ENCODE assay signal across 17 cellular contexts in the genomic region with DNA sequence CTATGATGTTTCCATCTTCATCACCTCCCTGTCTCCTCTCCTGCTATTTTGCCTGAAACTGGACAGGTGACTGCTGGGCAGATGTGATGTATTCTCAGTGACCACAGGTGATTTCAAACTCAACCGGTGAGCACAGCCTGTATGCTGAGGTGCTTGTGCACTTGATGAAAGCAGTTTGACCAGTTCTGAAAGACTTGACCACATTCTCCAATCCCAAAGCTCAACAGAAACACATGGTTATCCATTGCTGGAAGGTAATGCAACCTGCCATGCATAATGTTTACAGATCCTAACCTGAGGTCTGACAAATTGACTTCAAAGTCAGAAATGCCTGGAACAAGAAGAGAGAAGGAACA.
"Had no signal": no experiment of that assay in that cellular context is flagged by ENCODE, and none has a peak within 500 bp of the region (broad histone marks: within the 10 kb centered on the region; RNA-seq: fewer than 3 reads in every experiment).

No MANE protein-coding gene starts in this region.

- DNase-seq: activated CD4-positive, alpha-beta T cell treated with anti-CD3 and anti-CD28 coated beads for 36 hours; activated CD8-positive, alpha-beta memory T cell treated with anti-CD3 and anti-CD28 coated beads, Interleukin-2, amount 50 U/mL, for 4 hours; activated CD8-positive, alpha-beta T cell treated with anti-CD3 and anti-CD28 coated beads for 36 hours; activated T-cell treated with anti-CD3 and anti-CD28 coated beads, Interleukin-2, amount 50 U/mL, for 72 hours; effector CD8-positive, alpha-beta T cell; hypothalamus; left ventricle myocardium inferior; psoas muscle; sigmoid colon; stimulated activated CD4-positive, alpha-beta T cell treated with anti-CD3 and anti-CD28 coated beads, Interleukin-2, amount 100 ng/mL, for 24 hours; stimulated activated naive CD4-positive, alpha-beta T cell treated with Interleukin-2 at 50 U/mL for 16 hours; T-helper 9 cell; uterus; WERI-Rb-1 had no signal

- H3K9me3 Mint-ChIP-seq: activated CD8-positive, alpha-beta T cell treated with anti-CD3 and anti-CD28 coated beads for 36 hours; activated T-cell treated with anti-CD3 and anti-CD28 coated beads, Interleukin-2, amount 50 U/mL, for 72 hours had no signal

- H3K27me3 ChIP-seq: ascending aorta, cardiac muscle cell, sigmoid colon, uterus had no signal

- H3K27ac ChIP-seq: ascending aorta, cardiac muscle cell, left ventricle myocardium inferior, psoas muscle, sigmoid colon, uterus, WERI-Rb-1 had no signal

- H3K36me3 ChIP-seq: ascending aorta, cardiac muscle cell, left ventricle myocardium inferior, sigmoid colon, uterus, WERI-Rb-1 had no signal

- H3K4me3 ChIP-seq: ascending aorta, cardiac muscle cell, left ventricle myocardium inferior, psoas muscle, sigmoid colon, uterus had no signal

- H3K4me3 Mint-ChIP-seq: activated CD4-positive, alpha-beta T cell treated with anti-CD3 and anti-CD28 coated beads for 36 hours; activated CD8-positive, alpha-beta T cell treated with anti-CD3 and anti-CD28 coated beads for 36 hours; activated T-cell treated with anti-CD3 and anti-CD28 coated beads, Interleukin-2, amount 50 U/mL, for 72 hours had no signal

- ATAC-seq: activated CD4-positive, alpha-beta T cell treated with anti-CD3 and anti-CD28 coated beads for 36 hours; activated CD8-positive, alpha-beta T cell treated with anti-CD3 and anti-CD28 coated beads for 36 hours; activated T-cell treated with anti-CD3 and anti-CD28 coated beads, Interleukin-2, amount 50 U/mL, for 72 hours; psoas muscle had no signal

- FAIRE-seq: colon had no signal

- H3K9me3 ChIP-seq: ascending aorta, left ventricle myocardium inferior, psoas muscle, sigmoid colon, uterus had no signal

- H3K27ac Mint-ChIP-seq: activated CD4-positive, alpha-beta T cell treated with anti-CD3 and anti-CD28 coated beads for 36 hours; activated CD8-positive, alpha-beta T cell treated with anti-CD3 and anti-CD28 coated beads for 36 hours; activated T-cell treated with anti-CD3 and anti-CD28 coated beads, Interleukin-2, amount 50 U/mL, for 72 hours had no signal

- H3K4me1 Mint-ChIP-seq: activated CD4-positive, alpha-beta T cell treated with anti-CD3 and anti-CD28 coated beads for 36 hours had no signal

- H3K27me3 Mint-ChIP-seq: activated CD4-positive, alpha-beta T cell treated with anti-CD3 and anti-CD28 coated beads for 36 hours had no signal

- H3K4me1 ChIP-seq: ascending aorta, left ventricle myocardium inferior, psoas muscle, sigmoid colon, uterus had no signal
